ENCODE assay signal across 9 cellular contexts in the genomic region with DNA sequence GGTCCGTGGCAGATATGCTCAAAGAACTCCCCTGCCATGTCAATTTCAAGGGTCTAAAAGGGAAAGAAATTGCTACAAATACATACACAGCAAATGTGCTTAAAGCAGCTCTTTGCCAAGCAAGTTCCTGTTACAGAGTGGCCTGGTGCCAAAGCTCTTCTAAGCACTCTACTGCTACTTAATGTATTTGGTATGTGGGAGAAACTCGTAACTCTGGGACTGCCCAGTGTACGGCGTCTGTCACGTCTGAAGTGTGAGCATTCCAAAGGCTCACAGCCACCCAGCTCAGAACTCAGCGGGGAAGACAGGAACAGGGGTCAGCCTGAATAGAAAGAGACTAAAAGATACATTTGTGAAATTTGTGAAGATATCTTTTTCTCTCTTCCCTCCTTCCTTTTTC. TPM values are rescaled to one million over a fixed set of nuclear protein-coding genes. Genes with fewer than 3 reads are reported as not detected.
A peak's percentile ranks its signal among the peaks of the same experiment; 100 is the strongest.
DNase-seq lines count a peak whose midpoint lies in the region; ATAC-seq, FAIRE-seq and TF ChIP-seq lines count a peak whose summit lies in the region.
"Had no signal": no experiment of that assay in that cellular context is flagged by ENCODE, and none has a peak within 500 bp of the region (broad histone marks: within the 10 kb centered on the region; RNA-seq: fewer than 3 reads in every experiment).

No MANE protein-coding gene starts in this region.

- peak; percentile 38 for FAIRE-seq in kidney (lab: Jason Lieb, UNC)
- FAIRE-seq: colon had no signal

- H3K9me3 ChIP-seq in kidney (ENCODE audit: control insufficient read depth in 1 of 2, low read length in 2 of 2) = no peaks in the 10 kb centered on the region

- peak overlapping the region; percentile 38 for H3K4me3 ChIP-seq in brain microvascular endothelial cell (ENCODE audit: low read depth, low read length)
- H3K4me3 ChIP-seq in kidney (ENCODE audit: low read length in 2 of 2) = peak overlapping the region; percentile 8 to 33

- in situ Hi-C loops in brain microvascular endothelial cell (cut with HindIII; ENCODE audit: low pct_ligation_motif_present, low sequenced_read_pairs) = no loop called here

- no peak for TF ChIP-seq CTCF in brain microvascular endothelial cell (IDR thresholded peaks at IDR 0.05; ENCODE audit: low read depth, low read length, missing control alignments)
- TF ChIP-seq CTCF in kidney (IDR thresholded peaks at IDR 0.05; ENCODE audit: borderline replicate concordance, extremely low read depth, insufficient read depth) = no peak

- H3K27ac ChIP-seq in brain microvascular endothelial cell (peak overlapping the region; percentile 76), kidney (ENCODE audit: low read depth in 2 of 2, low read length in 2 of 2) (peak overlapping the region; percentile 19 to 23)

- ATAC-seq in HG03342 (IDR thresholded peaks at IDR 0.05; ENCODE audit: unreplicated experiment) (no peak), HG02678 (IDR thresholded peaks at IDR 0.05; ENCODE audit: unreplicated experiment) (no peak)

- H3K9ac ChIP-seq in kidney (ENCODE audit: low read length in 2 of 2) = peak overlapping the region in 1 of 2 donors; percentile 35

- no peaks in the 10 kb centered on the region for H3K27me3 ChIP-seq in brain microvascular endothelial cell (replicated peaks)

- DNase-seq in DMS 273 (lab: John Stamatoyannopoulos, UW; ENCODE audit: unreplicated experiment) = peak; percentile 88
- peak; percentile 1 for DNase-seq in NCI-H187 treated with DMSO at 0.1 percent for 48 hours (lab: John Stamatoyannopoulos, UW)
- DNase-seq in brain microvascular endothelial cell = peak; percentile 97
- peak; percentile 75 for DNase-seq in kidney
- peak; percentile 43 for DNase-seq in superior temporal gyrus (ENCODE audit: extremely low spot score)
- no peak for DNase-seq in effector CD4-positive, alpha-beta T cell

- H3K36me3 ChIP-seq in brain microvascular endothelial cell (replicated peaks) (no peaks in the 10 kb centered on the region), kidney (ENCODE audit: control insufficient read depth in 1 of 2, insufficient read depth in 2 of 2, low read length in 2 of 2) (no peaks in the 10 kb centered on the region)

- peaks cover 2 to 3% of the 10 kb centered on the region in 2 donors for H3K4me1 ChIP-seq in kidney (ENCODE audit: control insufficient read depth in 1 of 2, insufficient read depth in 1 of 2, low read depth in 1 of 2, low read length in 2 of 2)

- intact Hi-C loops in kidney (cut with DNase I) = no loop called here

RNA-seq across cellular contexts. Expression of gene RBMS3, which starts 54.6 kb away (rescaled TPM):
- 48.8 TPM for total RNA-seq in kidney
- polyA plus RNA-seq in kidney (ENCODE audit: insufficient read depth, low read depth, low replicate concordance) = 3.2 TPM
